Comparison of ENCODE assay signal across 25 cellular contexts in genomic region chr17:73349647-73350046, GRCh38. TPM values are rescaled to one million over a fixed set of nuclear protein-coding genes. Genes with fewer than 3 reads are reported as not detected.
DNase-seq lines count a peak whose midpoint lies in the region; ATAC-seq and TF ChIP-seq lines count a peak whose summit lies in the region.
"Had no signal": no experiment of that assay in that cellular context is flagged by ENCODE, and none has a peak within 500 bp of the region (broad histone marks: within the 10 kb centered on the region; RNA-seq: fewer than 3 reads in every experiment).

No MANE protein-coding gene starts in this region.

- H3K18ac ChIP-seq in IMR-90 (ENCODE audit: low read depth, low read length): no peak overlapping the region

- CTCF ChIA-PET in IMR-90 (lab: Yijun Ruan, JAX) (interaction anchor here (1.0 kb wide), 1 partner anchor 39 kb away, joined by 3 read pairs; no protein-coding TSS in a partner anchor), PC-3 (lab: Charles Lee) (no interaction called here)

- H3K9me3 ChIP-seq in IMR-90 (ENCODE audit: control insufficient read depth, insufficient read depth, low read length) (no peaks in the 10 kb centered on the region), mesodermal cell (ENCODE audit: control insufficient read depth, low read length) (no peaks in the 10 kb centered on the region), spleen (no peaks in the 10 kb centered on the region), PC-3 (ENCODE audit: low read length) (no peaks in the 10 kb centered on the region)
- H3K9me3 ChIP-seq: right lobe of liver had no signal

- H4K8ac ChIP-seq in IMR-90 (ENCODE audit: low read depth in 2 of 2, low read length in 2 of 2): no peak overlapping the region

- BruUV-seq in IMR-90 (replicated peaks; lab: Mats Ljungman, UMichigan) (no TSS peak), PC-3 (replicated peaks; lab: Mats Ljungman, UMichigan) (no TSS peak)

- POLR2A ChIA-PET in IMR-90 (lab: Charles Lee; ENCODE audit: unreplicated experiment): no interaction called here
- POLR2A ChIA-PET in PC-3 (lab: Charles Lee; ENCODE audit: unreplicated experiment): no interaction called here

- in situ Hi-C loops in IMR-90 (cut with MboI; ENCODE audit: low sequenced_read_pairs): loop anchor here (25.0 kb wide), 1 partner anchor 762 kb away; no protein-coding TSS in a partner anchor

- no peak overlapping the region for H4K91ac ChIP-seq in IMR-90 (ENCODE audit: insufficient read depth, low read depth, low read length)

- no peak overlapping the region for H3K9ac ChIP-seq in IMR-90 (ENCODE audit: low read depth, low read length)
- H3K9ac ChIP-seq in PC-3 (ENCODE audit: low read length): no peak overlapping the region

- no peaks in the 10 kb centered on the region for H3F3A ChIP-seq in PC-3 (ENCODE audit: low read length, unreplicated experiment)

- H2BK5ac ChIP-seq in IMR-90 (ENCODE audit: low read depth, low read length, poor library complexity, severe bottlenecking): no peak overlapping the region

- H3K23ac ChIP-seq in IMR-90 (ENCODE audit: low read depth, low read length): no peak overlapping the region

- WGBS in IMR-90 (ENCODE audit: extremely low coverage in 2 of 2, insufficient read length in 1 of 2), 2 experiments: no CpG with 5 or more reads among the region's 9 CpGs
- WGBS in mesodermal cell (ENCODE audit: insufficient coverage in 2 of 2), 2 experiments: 92 to 93% methylated on average over 7 to 9 of the region's 9 CpGs
- 91 to 98% (median 96%) methylated on average over 9 of the region's 9 CpGs for WGBS in spleen, 5 donors

- no peaks in the 10 kb centered on the region for H3K79me1 ChIP-seq in IMR-90 (ENCODE audit: low read depth in 1 of 2, low read length in 2 of 2)

- no peak overlapping the region for H3K56ac ChIP-seq in IMR-90 (ENCODE audit: extremely low read depth, insufficient read depth, low read length)

- no peaks in the 10 kb centered on the region for H3K36me3 ChIP-seq in IMR-90 (ENCODE audit: control insufficient read depth, insufficient read depth, low read length)
- H3K36me3 ChIP-seq in mesodermal cell (ENCODE audit: control insufficient read depth, insufficient read depth, low read length): peaks cover 1% of the 10 kb centered on the region
- no peaks in the 10 kb centered on the region for H3K36me3 ChIP-seq in spleen
- H3K36me3 ChIP-seq in PC-3 (ENCODE audit: low read depth, low read length): no peaks in the 10 kb centered on the region
- H3K36me3 ChIP-seq: brain microvascular endothelial cell, right lobe of liver had no signal

- H3K79me2 ChIP-seq in PC-3 (ENCODE audit: low read length): no peaks in the 10 kb centered on the region

- H3K27me3 ChIP-seq in IMR-90 (ENCODE audit: control insufficient read depth, insufficient read depth, low read length) (no peaks in the 10 kb centered on the region), spleen (replicated peaks in 1 of 7) (no peaks in the 10 kb centered on the region), PC-3 (ENCODE audit: low read length) (no peaks in the 10 kb centered on the region)
- H3K27me3 ChIP-seq: brain microvascular endothelial cell, right lobe of liver had no signal

- H3K4me3 ChIP-seq in IMR-90 (ENCODE audit: insufficient read depth, low read depth, low read length): no peak overlapping the region
- no peak overlapping the region for H3K4me3 ChIP-seq in mesodermal cell (ENCODE audit: extremely low read depth, insufficient read depth, low read length, poor library complexity, severe bottlenecking)
- no peak overlapping the region for H3K4me3 ChIP-seq in spleen
- no peak overlapping the region for H3K4me3 ChIP-seq in PC-3 (ENCODE audit: low read length)
- H3K4me3 ChIP-seq: right lobe of liver, SK-N-MC had no signal

- no peak for ATAC-seq in IMR-90 (ENCODE audit: low read depth)
- ATAC-seq in GM21737 (IDR thresholded peaks at IDR 0.05; ENCODE audit: unreplicated experiment): no peak
- ATAC-seq in PC-3: no peak
- ATAC-seq: activated CD4-positive, CD25-positive, alpha-beta regulatory T cell treated with anti-CD3 and anti-CD28 coated beads, Interleukin-2, amount 50 U/mL, for 24 hours; effector memory CD8-positive, alpha-beta T cell; natural killer cell treated with Interleukin-12 subunit alpha and Interleukin-12 subunit beta and Interleukin-15 and Interleukin-18, amount 100 ng/mL, for 72 hours; stimulated activated naive CD8-positive, alpha-beta T cell treated with anti-CD3 and anti-CD28 coated beads, Interleukin-15, Interleukin-2, amounts not matched to agents 100 U/mL and 50 U/mL, for 24 hours had no signal

- no peak overlapping the region for H4K5ac ChIP-seq in IMR-90 (ENCODE audit: low read depth, low read length)

- peak overlapping the region; percentile 13 for H2AK9ac ChIP-seq in IMR-90 (replicated peaks; ENCODE audit: low read depth, low read length, poor library complexity)

- dilution Hi-C loops in IMR-90 (cut with HindIII; ENCODE audit: low sequenced_read_pairs, unreplicated experiment): no loop called here

- intact Hi-C loops in IMR-90 (cut with micrococcal nuclease) (no loop called here), spleen (cut with DNase I; ENCODE audit: low total_unique reads) (no loop called here), PC-3 (cut with micrococcal nuclease) (no loop called here)

- H2BK20ac ChIP-seq in IMR-90 (ENCODE audit: low read depth, low read length): no peak overlapping the region

- TF ChIP-seq CTCF in IMR-90 (conservative IDR thresholded peaks at IDR 0.05; ENCODE audit: low read depth, low read length) (no peak), spleen (IDR thresholded peaks at IDR 0.05 in 8 of 11, conservative IDR thresholded peaks at IDR 0.05 in 3 of 11) (no peak), PC-3 (conservative IDR thresholded peaks at IDR 0.05; ENCODE audit: low read depth, low read length) (no peak)

- H3K27ac ChIP-seq in IMR-90 (ENCODE audit: insufficient read depth, low read length) (no peak overlapping the region), caudate nucleus (ENCODE audit: low read depth, low read length) (peak overlapping the region; percentile 87), mesodermal cell (ENCODE audit: low read depth, low read length, severe bottlenecking) (peak overlapping the region; percentile 62), spleen (peak overlapping the region in 6 of 8 donors; percentile 19 to 64 (median 59)), PC-3 (ENCODE audit: low read length) (no peak overlapping the region)
- H3K27ac ChIP-seq: brain microvascular endothelial cell, right lobe of liver, SK-N-MC had no signal

- H3K9me2 ChIP-seq in PC-3 (replicated peaks; ENCODE audit: low read length): no peaks in the 10 kb centered on the region

- no peak overlapping the region for H2BK120ac ChIP-seq in IMR-90 (ENCODE audit: low read depth, low read length)

- no peak for TF ChIP-seq RAD21 in IMR-90 (IDR thresholded peaks at IDR 0.05; ENCODE audit: low read length)

- peaks cover 6% of the 10 kb centered on the region; the same call in 1 of the 2 replicates for H3K9me1 ChIP-seq in IMR-90 (ENCODE audit: insufficient read depth, low read length)

- H3K4me1 ChIP-seq in IMR-90 (ENCODE audit: control insufficient read depth, insufficient read depth, low read length) (peaks cover 5% of the 10 kb centered on the region; the same call in 1 of the 2 replicates), mesodermal cell (ENCODE audit: control insufficient read depth, insufficient read depth, low read length, poor library complexity, severe bottlenecking) (peaks cover 24% of the 10 kb centered on the region), spleen (peaks cover 0 to 14% (median 5%) of the 10 kb centered on the region in 6 donors), PC-3 (ENCODE audit: insufficient read depth, low read length) (no peaks in the 10 kb centered on the region)
- H3K4me1 ChIP-seq: right lobe of liver had no signal

- H2AFZ ChIP-seq in IMR-90 (replicated peaks; ENCODE audit: low read length, poor library complexity) (peak overlapping the region; percentile 56), PC-3 (ENCODE audit: low read length) (no peak overlapping the region)

- no peak for TF ChIP-seq POLR2A in IMR-90 (IDR thresholded peaks at IDR 0.05; ENCODE audit: low read depth, low read length)
- TF ChIP-seq POLR2A in spleen (IDR thresholded peaks at IDR 0.05): no peak

- no peak overlapping the region for H2BK15ac ChIP-seq in IMR-90 (ENCODE audit: low read depth, low read length)

- no peak overlapping the region for H3K4me2 ChIP-seq in IMR-90 (ENCODE audit: low read depth, low read length)
- no peak overlapping the region for H3K4me2 ChIP-seq in PC-3 (ENCODE audit: low read length)

- no peak for DNase-seq in IMR-90
- no peak for DNase-seq in caudate nucleus (lab: John Stamatoyannopoulos, UW)
- no peak for DNase-seq in spleen
- no peak for DNase-seq in NCI-H1105 treated with DMSO at 0.1 percent for 48 hours (lab: John Stamatoyannopoulos, UW)
- DNase-seq in NCI-H1436 (lab: John Stamatoyannopoulos, UW): no peak
- no peak for DNase-seq in PC-3
- DNase-seq: activated CD4-positive, alpha-beta T cell treated with anti-CD3 and anti-CD28 coated beads, Interleukin-2, amount 50 U/mL, for 48 hours; activated naive CD4-positive, alpha-beta T cell treated with Interleukin-2 at 50 U/mL for 16 hours; brain microvascular endothelial cell; CD8-positive, alpha-beta memory T cell; DMS 273 treated with DMSO at 0.1 percent for 48 hours; effector memory CD8-positive, alpha-beta T cell; immature natural killer cell; KBM-7; NCI-H345; NCI-H748 treated with DMSO at 0.1 percent for 48 hours; right lobe of liver; stimulated activated CD4-positive, alpha-beta T cell treated with anti-CD3 and anti-CD28 coated beads, Interleukin-15, amount 100 ng/mL, for 24 hours; stimulated activated naive CD8-positive, alpha-beta T cell treated with anti-CD3 and anti-CD28 coated beads, Interleukin-15, Interleukin-2, amounts not matched to agents 100 U/mL and 50 U/mL, for 24 hours; trophoblast cell had no signal

- H3K4ac ChIP-seq in IMR-90 (ENCODE audit: low read depth, low read length): no peak overlapping the region

- H3K14ac ChIP-seq in IMR-90 (replicated peaks; ENCODE audit: low read depth, low read length): no peak overlapping the region

- H4K20me1 ChIP-seq in IMR-90 (ENCODE audit: insufficient read depth, low read length): no peaks in the 10 kb centered on the region; the same call in 1 of the 2 replicates
- no peaks in the 10 kb centered on the region for H4K20me1 ChIP-seq in PC-3 (ENCODE audit: low read length)

- no peak overlapping the region for H2AK5ac ChIP-seq in IMR-90 (ENCODE audit: low read depth, low read length)

TF ChIP-seq in IMR-90, 13 proteins besides CTCF, POLR2A, EP300 and RAD21 (continues in another document):
- TF ChIP-seq CEBPB (IDR thresholded peaks at IDR 0.05; ENCODE audit: low read depth, low read length) (no peak), RFX5 (IDR thresholded peaks at IDR 0.05; ENCODE audit: low read depth, low read length) (no peak), CHD1 (IDR thresholded peaks at IDR 0.05; ENCODE audit: low read depth, low read length) (no peak)

RNA-seq across cellular contexts. Expression of gene CDC42EP4, which starts 37.8 kb away (rescaled TPM):
- 14.3 and 16.1 TPM in 2 replicates for total RNA-seq in IMR-90 (2012; rRNA removed)
- 25.6 and 25.8 TPM in 2 replicates for polyA plus RNA-seq in IMR-90 (2012; rRNA removed)
- polyA plus RNA-seq in IMR-90 (2012; cell fraction: cytosol; rRNA removed): 15.5 and 25.9 TPM in 2 replicates
- polyA plus RNA-seq in IMR-90 (2012; cell fraction: nucleus; rRNA removed; ENCODE audit: low replicate concordance): 8.9 and 13.7 TPM in 2 replicates
- 41.4 TPM for polyA plus RNA-seq in mesodermal cell (2013, experiment 1 of 2)
- 35.7 TPM for polyA plus RNA-seq in mesodermal cell (2013, experiment 2 of 2)
- 10 to 100 TPM; 31.9 to 69.6 (median 50.1) TPM for total RNA-seq in spleen
- polyA plus RNA-seq in spleen: 10 to 100 TPM in 2 of 3 donors, 1 to 10 TPM in 1; 7.9 to 14.0 (median 13.9) TPM
- 83.1 and 109 TPM in 2 replicates for total RNA-seq in PC-3 (2014; rRNA removed)

Comparison
In these comparisons a context has a peak if more than half of its experiments do, and no peak if none do; other contexts are left out.
1. H3K27ac ChIP-seq: peak in caudate nucleus (single experiment), mesodermal cell (single experiment) and spleen (6 of 8); none in IMR-90 (single experiment) and PC-3 (single experiment).